Comparison of ENCODE assay signal across 25 cellular contexts in the genomic region with DNA sequence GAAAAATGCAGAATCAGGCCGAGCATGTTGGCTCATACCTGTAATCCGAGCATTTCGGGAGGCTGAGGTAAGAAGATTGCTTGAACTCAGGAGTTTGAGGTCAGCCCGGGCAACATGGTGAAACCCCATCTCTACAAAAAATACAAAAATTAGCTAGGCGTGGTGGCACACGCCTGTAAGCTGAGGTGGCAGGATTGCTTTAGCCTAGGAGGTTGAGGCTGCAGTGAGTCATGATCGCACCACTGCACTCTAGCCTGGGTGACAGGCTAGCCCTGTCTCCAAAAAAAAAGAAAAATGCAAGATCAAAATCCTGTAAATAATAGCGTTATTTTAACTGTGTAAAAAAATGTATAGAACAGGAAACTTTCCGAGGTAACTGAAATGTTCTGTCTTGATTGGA. TPM values are rescaled to one million over a fixed set of nuclear protein-coding genes. Genes with fewer than 3 reads are reported as not detected.
A peak's percentile ranks its signal among the peaks of the same experiment; 100 is the strongest.
DNase-seq lines count a peak whose midpoint lies in the region; ATAC-seq and TF ChIP-seq lines count a peak whose summit lies in the region.
"Had no signal": no experiment of that assay in that cellular context is flagged by ENCODE, and none has a peak within 500 bp of the region (broad histone marks: within the 10 kb centered on the region; RNA-seq: fewer than 3 reads in every experiment).

No MANE protein-coding gene starts in this region.

- no peaks in the 10 kb centered on the region for H3K4me1 Mint-ChIP-seq in activated CD4-positive, alpha-beta T cell treated with anti-CD3 and anti-CD28 coated beads, Interleukin-2, amount 10 ng/mL, durations not matched to agents 24 days and 14 days

- H3K79me2 ChIP-seq in hepatocyte: no peaks in the 10 kb centered on the region

- no peak overlapping the region for H3K27ac ChIP-seq in hepatocyte
- H3K27ac ChIP-seq in left lung: no peak overlapping the region
- H3K27ac ChIP-seq: BLaER1 treated with 17β-estradiol and CSF1 and Interleukin-3, amounts not matched to agents 10 nM and 100 nM; KMS-11; VCaP had no signal

- WGBS in hepatocyte (ENCODE audit: low lambda C conversion rate, missing lambda C conversion rate): 93% methylated on average over 9 of the region's 9 CpGs

- H4K20me1 ChIP-seq in hepatocyte (ENCODE audit: insufficient read depth, poor library complexity, severe bottlenecking): no peaks in the 10 kb centered on the region

- no peaks in the 10 kb centered on the region for H3K9me2 ChIP-seq in hepatocyte (replicated peaks; ENCODE audit: insufficient read depth)

- no peaks in the 10 kb centered on the region for H3K27me3 Mint-ChIP-seq in activated CD4-positive, alpha-beta T cell treated with anti-CD3 and anti-CD28 coated beads, Interleukin-2, amount 10 ng/mL, durations not matched to agents 24 days and 14 days
- H3K27me3 Mint-ChIP-seq: naive thymus-derived CD8-positive, alpha-beta T cell; stimulated activated naive CD8-positive, alpha-beta T cell treated with anti-CD3 and anti-CD28 coated beads, Interleukin-15, Interleukin-2, amounts not matched to agents 100 ng/mL and 50 ng/mL, for 24 hours; type B pancreatic cell had no signal

- no peaks in the 10 kb centered on the region for H3K9me3 Mint-ChIP-seq in activated CD4-positive, alpha-beta T cell treated with anti-CD3 and anti-CD28 coated beads, Interleukin-2, amount 10 ng/mL, durations not matched to agents 24 days and 14 days
- H3K9me3 Mint-ChIP-seq: naive thymus-derived CD8-positive, alpha-beta T cell; stimulated activated naive CD8-positive, alpha-beta T cell treated with anti-CD3 and anti-CD28 coated beads, Interleukin-15, Interleukin-2, amounts not matched to agents 100 ng/mL and 50 ng/mL, for 24 hours; type B pancreatic cell had no signal

- H3K4me2 ChIP-seq in hepatocyte: no peak overlapping the region
- H3K4me2 ChIP-seq: BLaER1 treated with 17β-estradiol and CSF1 and Interleukin-3, amounts not matched to agents 10 nM and 100 nM; KMS-11 had no signal

- H3K4me3 ChIP-seq in hepatocyte (no peak overlapping the region), left lung (no peak overlapping the region)
- H3K4me3 ChIP-seq: BLaER1 treated with 17β-estradiol and CSF1 and Interleukin-3, amounts not matched to agents 10 nM and 100 nM had no signal

- H3K4me3 Mint-ChIP-seq in activated CD4-positive, alpha-beta T cell treated with anti-CD3 and anti-CD28 coated beads, Interleukin-2, amount 10 ng/mL, durations not matched to agents 24 days and 14 days: no peak overlapping the region
- H3K4me3 Mint-ChIP-seq: naive thymus-derived CD8-positive, alpha-beta T cell; stimulated activated naive CD8-positive, alpha-beta T cell treated with anti-CD3 and anti-CD28 coated beads, Interleukin-15, Interleukin-2, amounts not matched to agents 100 ng/mL and 50 ng/mL, for 24 hours; type B pancreatic cell had no signal

- H3K4me1 ChIP-seq in hepatocyte (ENCODE audit: insufficient read depth) (no peaks in the 10 kb centered on the region), left lung (no peaks in the 10 kb centered on the region)
- H3K4me1 ChIP-seq: BLaER1 treated with 17β-estradiol and CSF1 and Interleukin-3, amounts not matched to agents 10 nM and 100 nM had no signal

- TF ChIP-seq CTCF in hepatocyte (IDR thresholded peaks at IDR 0.05; ENCODE audit: poor library complexity): no peak
- no peak for TF ChIP-seq CTCF in left lung (IDR thresholded peaks at IDR 0.05)

- DNase-seq in A172 (ENCODE audit: low spot score): peak; percentile 40
- DNase-seq in HT1080 (ENCODE audit: low read depth): peak; percentile 48
- peak; percentile 20 for DNase-seq in astrocyte of the hippocampus (ENCODE audit: low read depth, low spot score)
- peak; percentile 49 for DNase-seq in iris pigment epithelial cell (ENCODE audit: low read depth)
- DNase-seq in NCI-H1930 (lab: John Stamatoyannopoulos, UW): no peak
- no peak for DNase-seq in hepatocyte (ENCODE audit: low spot score)
- DNase-seq in left lung: no peak
- DNase-seq in activated CD4-positive, alpha-beta T cell treated with anti-CD3 and anti-CD28 coated beads, Interleukin-2, amount 10 ng/mL, durations not matched to agents 24 days and 14 days: no peak
- DNase-seq: activated gamma-delta T cell treated with Interleukin-2 at 50 U/mL for 16 hours; aorta; DMS153; mesendoderm; naive thymus-derived CD8-positive, alpha-beta T cell; NCI-H1105; NCI-H2107; NCI-H524 treated with DMSO at 0.1 percent for 48 hours; posterior cingulate gyrus; SHP77 treated with DMSO at 0.1 percent for 48 hours; T-helper 1 cell had no signal

- no peaks in the 10 kb centered on the region for H3K36me3 ChIP-seq in hepatocyte (replicated peaks; ENCODE audit: insufficient read depth, low read depth)
- peaks cover 3 to 100% of the 10 kb centered on the region in 2 donors for H3K36me3 ChIP-seq in left lung

- H2AFZ ChIP-seq in hepatocyte: no peak overlapping the region

- H3K36me3 Mint-ChIP-seq in activated CD4-positive, alpha-beta T cell treated with anti-CD3 and anti-CD28 coated beads, Interleukin-2, amount 10 ng/mL, durations not matched to agents 24 days and 14 days (ENCODE audit: low read depth): peaks cover 60% of the 10 kb centered on the region

- intact Hi-C loops in left lung (cut with DNase I): no loop called here
- intact Hi-C loops in activated CD4-positive, alpha-beta T cell treated with anti-CD3 and anti-CD28 coated beads, Interleukin-2, amount 10 ng/mL, durations not matched to agents 24 days and 14 days (cut with micrococcal nuclease): no loop called here

- no peak overlapping the region for H3K27ac Mint-ChIP-seq in activated CD4-positive, alpha-beta T cell treated with anti-CD3 and anti-CD28 coated beads, Interleukin-2, amount 10 ng/mL, durations not matched to agents 24 days and 14 days
- H3K27ac Mint-ChIP-seq: stimulated activated naive CD8-positive, alpha-beta T cell treated with anti-CD3 and anti-CD28 coated beads, Interleukin-15, Interleukin-2, amounts not matched to agents 100 ng/mL and 50 ng/mL, for 24 hours; type B pancreatic cell had no signal

- H3K27me3 ChIP-seq in hepatocyte: no peaks in the 10 kb centered on the region
- H3K27me3 ChIP-seq in left lung: no peaks in the 10 kb centered on the region
- H3K27me3 ChIP-seq: BLaER1 treated with 17β-estradiol and CSF1 and Interleukin-3, amounts not matched to agents 10 nM and 100 nM had no signal

- H3K9me3 ChIP-seq in hepatocyte (ENCODE audit: low read depth): no peaks in the 10 kb centered on the region
- no peaks in the 10 kb centered on the region for H3K9me3 ChIP-seq in left lung
- H3K9me3 ChIP-seq: BLaER1 treated with 17β-estradiol and CSF1 and Interleukin-3, amounts not matched to agents 10 nM and 100 nM had no signal

- ATAC-seq in left lung: no peak
- ATAC-seq: naive thymus-derived CD8-positive, alpha-beta T cell had no signal

RNA-seq across cellular contexts. Expression of a gene that starts 39.4 kb away (rescaled TPM):
- total RNA-seq in A172 (2014; rRNA removed; shearing (Covaris generic)): 8.1 and 9.2 TPM in 2 replicates
- total RNA-seq in HT1080 (2014; rRNA removed; shearing (Covaris generic)): 10.0 and 16.7 TPM in 2 replicates
- 27.5 and 28.8 TPM in 2 replicates for polyA plus RNA-seq in HT1080 (2015; cell fraction: cytosol; rRNA removed)
- polyA plus RNA-seq in HT1080 (2015; cell fraction: nucleus; rRNA removed): 88.7 and 95.5 TPM in 2 replicates
- 9.5 and 13.0 TPM in 2 replicates for total RNA-seq in hepatocyte
- polyA plus RNA-seq in hepatocyte: 17.4 and 19.6 TPM in 2 replicates
- total RNA-seq in left lung: 10 to 100 TPM; 37.6 to 42.2 TPM
- 71.4 and 74.0 TPM in 2 replicates for total RNA-seq in activated CD4-positive, alpha-beta T cell treated with anti-CD3 and anti-CD28 coated beads, Interleukin-2, amount 10 ng/mL, durations not matched to agents 24 days and 14 days

RNA-seq across cellular contexts. Expression of a gene that starts 49.7 kb away (rescaled TPM):
- total RNA-seq in A172 (2014; rRNA removed; shearing (Covaris generic)): 57.3 and 59.7 TPM in 2 replicates
- 46.5 and 66.9 TPM in 2 replicates for total RNA-seq in HT1080 (2014; rRNA removed; shearing (Covaris generic))
- 47.5 and 52.3 TPM in 2 replicates for polyA plus RNA-seq in HT1080 (2015; cell fraction: cytosol; rRNA removed)
- 89.1 and 91.7 TPM in 2 replicates for polyA plus RNA-seq in HT1080 (2015; cell fraction: nucleus; rRNA removed)
- total RNA-seq in hepatocyte (63.1 and 66.4 TPM in 2 replicates), left lung (10 to 100 TPM; 33.9 to 39.1 TPM)
- polyA plus RNA-seq in hepatocyte: 43.0 and 47.3 TPM in 2 replicates
- 42.8 and 43.9 TPM in 2 replicates for total RNA-seq in activated CD4-positive, alpha-beta T cell treated with anti-CD3 and anti-CD28 coated beads, Interleukin-2, amount 10 ng/mL, durations not matched to agents 24 days and 14 days

RNA-seq across cellular contexts. Expression of a gene that starts 51.3 kb away (rescaled TPM):
- total RNA-seq in A172 (2014; rRNA removed; shearing (Covaris generic)): 0.12 TPM in 1 of 2 replicates, not detected in the other
- not detected in 2 replicates for total RNA-seq in HT1080 (2014; rRNA removed; shearing (Covaris generic))
- not detected in 2 replicates for polyA plus RNA-seq in HT1080 (2015; cell fraction: cytosol; rRNA removed)
- polyA plus RNA-seq in HT1080 (2015; cell fraction: nucleus; rRNA removed): not detected in 2 replicates
- total RNA-seq in hepatocyte: 24.8 and 29.8 TPM in 2 replicates
- 16.3 and 28.3 TPM in 2 replicates for polyA plus RNA-seq in hepatocyte
- under 1 TPM in 1 of 2 donors, not detected in 1; 0.26 TPM for total RNA-seq in left lung
- 0.35 and 0.45 TPM in 2 replicates for total RNA-seq in activated CD4-positive, alpha-beta T cell treated with anti-CD3 and anti-CD28 coated beads, Interleukin-2, amount 10 ng/mL, durations not matched to agents 24 days and 14 days
- total RNA-seq: aorta, fibroblast of villous mesenchyme had no signal

Comparison
In these comparisons a context has a peak if more than half of its experiments do, and no peak if none do; other contexts are left out.
1. DNase-seq: peak in A172 (single experiment), HT1080 (single experiment), astrocyte of the hippocampus (single experiment) and iris pigment epithelial cell (single experiment); none in NCI-H1930 (0 of 2), hepatocyte (single experiment), left lung (0 of 2) and activated CD4-positive, alpha-beta T cell treated with anti-CD3 and anti-CD28 coated beads, Interleukin-2, amount 10 ng/mL, durations not matched to agents 24 days and 14 days (single experiment).
2. RNA of a gene that starts 51.3 kb away (total RNA-seq): 24.8 to 29.8 TPM in hepatocyte; 0.35 to 0.45 TPM in activated CD4-positive, alpha-beta T cell treated with anti-CD3 and anti-CD28 coated beads, Interleukin-2, amount 10 ng/mL, durations not matched to agents 24 days and 14 days, 0.26 TPM in left lung, 0.12 TPM in A172 and not detected in HT1080; every median in the first group is over 10 times any median in the second.